In the genomic region with DNA sequence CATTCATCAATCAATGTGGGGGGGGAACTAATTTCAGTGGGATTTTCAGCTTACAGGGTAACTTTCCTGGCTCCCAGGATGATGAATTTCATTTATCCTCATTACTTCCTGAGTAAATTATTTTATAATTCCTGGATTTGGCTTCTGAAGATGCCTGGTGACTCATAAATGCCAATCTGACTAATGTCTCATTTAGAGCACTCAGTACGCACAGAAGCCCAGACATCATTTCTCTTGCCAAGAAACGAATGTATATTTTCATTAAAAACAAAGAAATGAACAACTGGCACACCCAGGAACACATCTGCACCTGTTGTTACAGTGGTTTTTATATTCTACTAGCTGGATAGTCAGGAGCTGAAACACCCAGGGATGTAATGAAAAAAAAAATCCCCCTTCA, we compare ENCODE assay signal across 13 cellular contexts.
DNase-seq lines count a peak whose midpoint lies in the region; ATAC-seq, FAIRE-seq and TF ChIP-seq lines count a peak whose summit lies in the region.
"Had no signal": no experiment of that assay in that cellular context is flagged by ENCODE, and none has a peak within 500 bp of the region (broad histone marks: within the 10 kb centered on the region; RNA-seq: fewer than 3 reads in every experiment).

No MANE protein-coding gene starts in this region.

- ATAC-seq in HG03457 (IDR thresholded peaks at IDR 0.05; ENCODE audit: unreplicated experiment): no peak

- DNase-seq in ELR (ENCODE audit: low read depth) (peak; percentile 91), NCI-H774 (lab: John Stamatoyannopoulos, UW) (peak; percentile 6), choroid plexus epithelial cell (ENCODE audit: low read depth) (peak; percentile 75), retinal pigment epithelial cell (ENCODE audit: low read depth) (peak; percentile 63), GM19238 (ENCODE audit: insufficient read length, low spot score) (no peak), activated gamma-delta T cell treated with Interleukin-2 at 50 U/mL for 16 hours (no peak), GM12892 (ENCODE audit: insufficient read length) (no peak)
- DNase-seq: kidney, NCI-H1417, WERI-Rb-1 had no signal

- no peak for TF ChIP-seq CTCF in choroid plexus epithelial cell (conservative IDR thresholded peaks at IDR 0.05; ENCODE audit: low read depth, low read length)
- no peak for TF ChIP-seq CTCF in retinal pigment epithelial cell (conservative IDR thresholded peaks at IDR 0.05; ENCODE audit: low read depth, low read length)

- FAIRE-seq in GM12892 (lab: Jason Lieb, UNC): no peak
- FAIRE-seq: G401.6, kidney had no signal

- no peak for TF ChIP-seq POLR2A in GM12892 (IDR thresholded peaks at IDR 0.05; ENCODE audit: low read depth, low read length)

- H3K4me3 ChIP-seq in choroid plexus epithelial cell (ENCODE audit: low read depth, low read length): no peak overlapping the region
- H3K4me3 ChIP-seq in retinal pigment epithelial cell (ENCODE audit: low read length): no peak overlapping the region
- H3K4me3 ChIP-seq: thoracic aorta had no signal

Comparison
In these comparisons a context has a peak if more than half of its experiments do, and no peak if none do; other contexts are left out.
1. DNase-seq: peak in ELR (single experiment), NCI-H774 (single experiment), choroid plexus epithelial cell (single experiment) and retinal pigment epithelial cell (single experiment); none in GM19238 (single experiment), activated gamma-delta T cell treated with Interleukin-2 at 50 U/mL for 16 hours (single experiment) and GM12892 (single experiment).